ENCODE assay signal across 8 cellular contexts in the genomic region with DNA sequence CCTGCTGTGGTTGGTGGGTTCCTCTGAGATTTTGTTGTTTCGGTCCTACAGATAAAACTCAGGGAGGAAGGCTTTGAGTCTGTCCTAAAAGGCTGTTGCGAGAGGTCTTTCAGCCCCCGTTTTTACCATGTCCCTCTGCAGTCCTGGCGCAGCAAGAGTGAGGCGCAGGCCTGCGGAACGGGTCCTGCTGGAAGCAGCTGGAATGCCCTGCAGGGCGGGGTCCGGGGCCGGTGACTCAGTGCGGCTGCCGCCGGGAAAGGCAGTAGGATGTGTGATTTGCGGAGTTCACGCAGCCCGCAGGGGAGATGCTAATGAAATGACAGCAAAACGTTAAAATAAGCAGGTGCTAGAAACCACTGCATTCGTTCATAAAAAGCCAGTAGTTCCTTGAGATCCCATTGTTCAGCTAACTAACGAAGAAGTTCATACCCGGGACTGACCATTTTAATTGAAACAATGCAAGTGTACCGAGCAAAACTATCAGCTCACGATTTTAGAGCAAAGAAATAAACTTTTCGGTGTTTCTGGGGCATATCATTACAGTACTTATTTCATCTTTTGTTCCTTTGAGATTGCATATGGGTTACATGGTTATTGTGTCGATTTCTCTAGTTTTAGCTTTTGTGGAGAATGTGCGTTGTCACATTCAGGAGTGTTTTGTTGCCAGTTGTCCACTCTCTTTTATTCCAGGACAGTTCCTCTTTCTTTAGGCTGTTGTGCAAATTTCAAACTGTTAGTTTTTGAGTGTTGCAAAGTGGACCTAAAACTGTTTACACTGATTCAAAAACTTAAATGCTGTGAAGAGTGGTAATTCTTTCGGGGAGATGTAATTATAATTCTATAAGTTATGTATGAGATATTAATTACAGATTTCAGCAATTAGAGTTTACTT. TPM values are rescaled to one million over a fixed set of nuclear protein-coding genes. Genes with fewer than 3 reads are reported as not detected.
DNase-seq lines count a peak whose midpoint lies in the region; ATAC-seq, FAIRE-seq and TF ChIP-seq lines count a peak whose summit lies in the region.

No MANE protein-coding gene starts in this region.

- H2AFZ ChIP-seq in Loucy (ENCODE audit: low read length), result peak overlapping the region; percentile 99

- H4K20me1 ChIP-seq in Loucy (ENCODE audit: insufficient read depth, low read length, poor library complexity, severe bottlenecking), result peaks cover 32% of the 10 kb centered on the region

- peak overlapping the region; percentile 75 for H3K4me2 ChIP-seq in Loucy (ENCODE audit: low read depth, low read length, poor library complexity, severe bottlenecking)

- peak overlapping the region; percentile 83 for H3K4me3 Mint-ChIP-seq in activated naive CD8-positive, alpha-beta T cell treated with anti-CD3 and anti-CD28 coated beads, Interleukin-2, amount 50 U/mL, for 24 hours

- H3K9me3 ChIP-seq in Loucy (ENCODE audit: insufficient read depth, low read depth, low read length) (no peaks in the 10 kb centered on the region), RWPE2 (ENCODE audit: severe bottlenecking) (peaks cover 3% of the 10 kb centered on the region), left ventricle myocardium inferior (replicated peaks) (no peaks in the 10 kb centered on the region), psoas muscle (no peaks in the 10 kb centered on the region)

- 1 to 2% (median 1%) methylated on average over 26 of the region's 26 CpGs for WGBS in psoas muscle, 3 donors

- no peaks in the 10 kb centered on the region for H3F3A ChIP-seq in Loucy (ENCODE audit: low read depth)

- ATAC-seq in RWPE2 (ENCODE audit: low read depth), result peak; percentile 80
- peak; percentile 75 for ATAC-seq in activated naive CD8-positive, alpha-beta T cell treated with anti-CD3 and anti-CD28 coated beads, Interleukin-2, amount 50 U/mL, for 24 hours
- ATAC-seq in psoas muscle, result peak; percentile 42 to 62 (median 56)

- peak overlapping the region; percentile 78 for H3K27ac Mint-ChIP-seq in activated naive CD8-positive, alpha-beta T cell treated with anti-CD3 and anti-CD28 coated beads, Interleukin-2, amount 50 U/mL, for 24 hours

- H3K79me2 ChIP-seq in Loucy (ENCODE audit: insufficient read depth, low read length), result peaks cover 57% of the 10 kb centered on the region

- TF ChIP-seq CTCF in Loucy (conservative IDR thresholded peaks at IDR 0.05; ENCODE audit: low read length), result no peak
- no peak for TF ChIP-seq CTCF in RWPE2 (IDR thresholded peaks at IDR 0.05; ENCODE audit: poor library complexity, severe bottlenecking)
- TF ChIP-seq CTCF in left ventricle myocardium inferior (IDR thresholded peaks at IDR 0.05; ENCODE audit: borderline replicate concordance), result no peak
- TF ChIP-seq CTCF in psoas muscle (IDR thresholded peaks at IDR 0.05), result no peak

- H3K27ac ChIP-seq in RWPE2 (ENCODE audit: poor library complexity, severe bottlenecking) (peak overlapping the region; percentile 92), left ventricle myocardium inferior (replicated peaks) (no peak overlapping the region), psoas muscle (peak overlapping the region; percentile 66)

- no peaks in the 10 kb centered on the region for H3K9me2 ChIP-seq in Loucy (replicated peaks; ENCODE audit: low read depth, low read length)

- H3K4me1 ChIP-seq in Loucy (ENCODE audit: insufficient read depth, low read length, poor library complexity, severe bottlenecking) (peaks cover 52% of the 10 kb centered on the region), RWPE2 (ENCODE audit: insufficient read depth, poor library complexity, severe bottlenecking) (peaks cover 53% of the 10 kb centered on the region), left ventricle myocardium inferior (peaks cover 22% of the 10 kb centered on the region), psoas muscle (peaks cover 7% of the 10 kb centered on the region)

- H3K9ac ChIP-seq in Loucy (ENCODE audit: low read depth, low read length, poor library complexity, severe bottlenecking), result peak overlapping the region; percentile 93

- H3K36me3 ChIP-seq in Loucy (ENCODE audit: insufficient read depth, low read length), result no peaks in the 10 kb centered on the region
- H3K36me3 ChIP-seq in RWPE2 (ENCODE audit: low read depth), result peaks cover 34% of the 10 kb centered on the region
- H3K36me3 ChIP-seq in left ventricle myocardium inferior, result no peaks in the 10 kb centered on the region
- no peaks in the 10 kb centered on the region for H3K36me3 ChIP-seq in psoas muscle (ENCODE audit: insufficient read depth in 1 of 2, low read depth in 1 of 2)

- H3K4me3 ChIP-seq in Loucy (ENCODE audit: low read length, poor library complexity, severe bottlenecking) (peak overlapping the region; percentile 97), RWPE2 (ENCODE audit: severe bottlenecking) (peak overlapping the region; percentile 79), left ventricle myocardium inferior (peak overlapping the region; percentile 75), psoas muscle (peak overlapping the region; percentile 67)

- peaks cover 17% of the 10 kb centered on the region for H3K36me3 Mint-ChIP-seq in activated naive CD8-positive, alpha-beta T cell treated with anti-CD3 and anti-CD28 coated beads, Interleukin-2, amount 50 U/mL, for 24 hours (ENCODE audit: low read depth)

- DNase-seq in HCEC 1CT (peak; percentile 94), RWPE2 (ENCODE audit: low spot score) (peak; percentile 96), left ventricle myocardium inferior (peak; percentile 33), psoas muscle (peak; percentile 62 to 73), superior temporal gyrus (ENCODE audit: extremely low spot score) (no peak)
- peak; percentile 77 for DNase-seq in activated naive CD8-positive, alpha-beta T cell treated with anti-CD3 and anti-CD28 coated beads, Interleukin-2, amount 50 U/mL, for 24 hours

- intact Hi-C loops in left ventricle myocardium inferior (cut with micrococcal nuclease), result no loop called here
- intact Hi-C loops in psoas muscle (cut with DNase I), result no loop called here

- peaks cover 26% of the 10 kb centered on the region for H3K4me1 Mint-ChIP-seq in activated naive CD8-positive, alpha-beta T cell treated with anti-CD3 and anti-CD28 coated beads, Interleukin-2, amount 50 U/mL, for 24 hours

- peak; percentile 30 for FAIRE-seq in G401.6 (lab: Jason Lieb, UNC)

- peaks cover 12% of the 10 kb centered on the region for H3K27me3 Mint-ChIP-seq in activated naive CD8-positive, alpha-beta T cell treated with anti-CD3 and anti-CD28 coated beads, Interleukin-2, amount 50 U/mL, for 24 hours

- peaks cover 8% of the 10 kb centered on the region for H3K9me3 Mint-ChIP-seq in activated naive CD8-positive, alpha-beta T cell treated with anti-CD3 and anti-CD28 coated beads, Interleukin-2, amount 50 U/mL, for 24 hours

- no peaks in the 10 kb centered on the region for H3K27me3 ChIP-seq in Loucy (ENCODE audit: insufficient read depth, low read length, poor library complexity, severe bottlenecking)
- no peaks in the 10 kb centered on the region for H3K27me3 ChIP-seq in RWPE2 (ENCODE audit: insufficient read depth, poor library complexity, severe bottlenecking)
- peaks cover under 1% of the 10 kb centered on the region for H3K27me3 ChIP-seq in left ventricle myocardium inferior (ENCODE audit: low read depth)
- H3K27me3 ChIP-seq in psoas muscle (ENCODE audit: insufficient read depth in 3 of 3, low read length in 2 of 3), result no peaks in the 10 kb centered on the region

RNA-seq across cellular contexts. Expression of a gene that starts 0.8 kb away (rescaled TPM):
- total RNA-seq in left ventricle myocardium inferior (2.1 TPM), psoas muscle (1 to 10 TPM in 3 of 4 donors, under 1 TPM in 1; 0.41 to 2.4 (median 1.1) TPM)
- under 1 TPM; 0.11 to 0.52 (median 0.13) TPM for polyA plus RNA-seq in psoas muscle
